14 cellular contexts compared by ENCODE assay signal in the genomic region with DNA sequence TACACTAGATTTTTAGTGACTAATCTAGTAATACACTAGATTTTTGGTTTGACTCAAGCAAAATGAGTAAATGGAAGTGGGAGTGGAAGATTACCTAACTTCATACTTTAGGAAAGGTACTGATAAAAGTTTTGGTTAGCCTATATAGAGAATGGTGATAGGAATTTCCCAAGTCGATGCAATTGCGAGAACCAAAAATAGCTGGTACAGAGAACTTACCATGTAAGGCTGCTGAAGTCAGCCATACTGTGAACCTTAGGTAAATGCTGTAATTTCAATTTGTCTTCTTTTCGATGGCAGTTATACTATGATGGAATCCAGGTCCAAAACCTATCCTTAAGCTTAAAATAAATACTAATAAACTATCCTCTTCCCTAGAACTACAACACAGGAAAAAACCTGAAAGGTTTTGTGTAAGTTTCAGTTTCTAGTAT. TPM values are rescaled to one million over a fixed set of nuclear protein-coding genes. Genes with fewer than 3 reads are reported as not detected.
DNase-seq lines count a peak whose midpoint lies in the region; ATAC-seq and TF ChIP-seq lines count a peak whose summit lies in the region.
"Had no signal": no experiment of that assay in that cellular context is flagged by ENCODE, and none has a peak within 500 bp of the region (broad histone marks: within the 10 kb centered on the region; RNA-seq: fewer than 3 reads in every experiment).

No MANE protein-coding gene starts in this region.

- no peak for ATAC-seq in HG02623 (IDR thresholded peaks at IDR 0.05; ENCODE audit: unreplicated experiment)
- ATAC-seq: left lobe of liver had no signal

- H3K27ac ChIP-seq in prostate gland, result peak overlapping the region; percentile 4 to 19

- WGBS in prostate gland, result 69% methylated on average over 3 of the region's 3 CpGs

- H3K27ac Mint-ChIP-seq in chondrocyte (ENCODE audit: unreplicated experiment), result peak overlapping the region; percentile 76

- TF ChIP-seq POLR2A in prostate gland (IDR thresholded peaks at IDR 0.05), result no peak

- H3K9me3 Mint-ChIP-seq in chondrocyte (ENCODE audit: low read depth), result no peaks in the 10 kb centered on the region

- H3K36me3 Mint-ChIP-seq in chondrocyte (ENCODE audit: low read depth), result peaks cover 26% of the 10 kb centered on the region

- no peak overlapping the region for H3K4me3 ChIP-seq in prostate gland

- H3K27me3 Mint-ChIP-seq in chondrocyte (ENCODE audit: low read depth), result no peaks in the 10 kb centered on the region

- no peaks in the 10 kb centered on the region for H3K27me3 ChIP-seq in prostate gland (replicated peaks; ENCODE audit: insufficient read depth)

- peak; percentile 43 for DNase-seq in DMS 273 (lab: John Stamatoyannopoulos, UW; ENCODE audit: unreplicated experiment)
- DNase-seq in DMS 273 treated with DMSO at 0.1 percent for 48 hours (lab: John Stamatoyannopoulos, UW), result no peak
- DNase-seq in NCI-H226, result peak; percentile 30
- DNase-seq in chondrocyte (ENCODE audit: low spot score), result no peak
- DNase-seq in prostate gland (ENCODE audit: low spot score), result no peak
- no peak for DNase-seq in SHP77 (lab: John Stamatoyannopoulos, UW)
- DNase-seq in DMS79 (lab: John Stamatoyannopoulos, UW), result no peak
- DNase-seq: effector CD8-positive, alpha-beta T cell; NCI-H774; stimulated activated CD4-positive, alpha-beta T cell treated with anti-CD3 and anti-CD28 coated beads, Interleukin-2, amount 100 ng/mL, for 24 hours had no signal

- no peak overlapping the region for H3K4me3 Mint-ChIP-seq in chondrocyte (ENCODE audit: unreplicated experiment)

- H3K4me1 ChIP-seq in prostate gland (replicated peaks), result no peaks in the 10 kb centered on the region

- TF ChIP-seq CTCF in chondrocyte (IDR thresholded peaks at IDR 0.05) (no peak), prostate gland (IDR thresholded peaks at IDR 0.05) (no peak)

- intact Hi-C loops in prostate gland (cut with DNase I), result loop anchor here (5.0 kb wide), 1 partner anchor 53 kb away; no protein-coding TSS in a partner anchor

- H3K36me3 ChIP-seq in prostate gland, result no peaks in the 10 kb centered on the region

- no peaks in the 10 kb centered on the region for H3K9me3 ChIP-seq in prostate gland

- peaks cover 27% of the 10 kb centered on the region for H3K4me1 Mint-ChIP-seq in chondrocyte (ENCODE audit: low read depth)

RNA-seq across cellular contexts. Expression of gene PNRC2, which starts 4.6 kb away (rescaled TPM):
- total RNA-seq in chondrocyte, result 52.9 to 62.6 TPM (median 54.2 TPM) in 3 replicates
- total RNA-seq in prostate gland, result 100 to 1,000 TPM in 1 of 2 donors, 10 to 100 TPM in 1; 86.6 to 117 TPM

RNA-seq across cellular contexts. Expression of gene SRSF10, which starts 15.9 kb away (rescaled TPM):
- 86.0 to 113 TPM (median 92.0 TPM) in 3 replicates for total RNA-seq in chondrocyte
- 10 to 100 TPM; 94.3 to 94.9 TPM for total RNA-seq in prostate gland

RNA-seq across cellular contexts. Expression of gene CNR2, which starts 51.1 kb away (rescaled TPM):
- total RNA-seq in chondrocyte (not detected in 3 replicates), prostate gland (not detected)
- total RNA-seq: H1, HT-29, left lobe of liver had no signal

Comparison
In these comparisons a context has a peak if more than half of its experiments do, and no peak if none do; other contexts are left out.
1. DNase-seq: peak in DMS 273 (single experiment) and NCI-H226 (single experiment); none in DMS 273 treated with DMSO at 0.1 percent for 48 hours (single experiment), chondrocyte (single experiment), prostate gland (single experiment), SHP77 (0 of 2) and DMS79 (single experiment).